25 cellular contexts compared by ENCODE assay signal in genomic region chr15:71889947-71890346, GRCh38.
A peak's percentile ranks its signal among the peaks of the same experiment; 100 is the strongest.
DNase-seq lines count a peak whose midpoint lies in the region; ATAC-seq, FAIRE-seq and TF ChIP-seq lines count a peak whose summit lies in the region.
"Had no signal": no experiment of that assay in that cellular context is flagged by ENCODE, and none has a peak within 500 bp of the region (broad histone marks: within the 10 kb centered on the region; RNA-seq: fewer than 3 reads in every experiment).

No MANE protein-coding gene starts in this region.

- H3K27me3 Mint-ChIP-seq in naive B cell, result no peaks in the 10 kb centered on the region
- H3K27me3 Mint-ChIP-seq: CD4-positive, alpha-beta memory T cell; CD4-positive, CD25-positive, alpha-beta regulatory T cell; CD8-positive, alpha-beta memory T cell had no signal

- H3K27ac ChIP-seq in cardiac muscle cell, result peak overlapping the region; percentile 15
- H3K27ac ChIP-seq: 22Rv1, A549, BLaER1 had no signal

- H3K9me3 Mint-ChIP-seq in naive B cell, result no peaks in the 10 kb centered on the region
- H3K9me3 Mint-ChIP-seq: CD14-positive monocyte; CD4-positive, alpha-beta memory T cell; CD8-positive, alpha-beta memory T cell had no signal

- TF ChIP-seq CTCF in cardiac muscle cell (IDR thresholded peaks at IDR 0.05; ENCODE audit: low read depth, low read length), result no peak
- no peak for TF ChIP-seq CTCF in LNCaP clone FGC (IDR thresholded peaks at IDR 0.05; ENCODE audit: control insufficient read depth, extremely low read depth, insufficient read depth)

- DNase-seq in cardiac muscle cell (ENCODE audit: low read depth in 1 of 2, low spot score in 1 of 2) (no peak), Right ventricle myocardium superior (no peak), LNCaP clone FGC (ENCODE audit: low read depth) (peak; percentile 18), naive B cell (no peak), H54 (ENCODE audit: insufficient read length, low spot score) (no peak)
- DNase-seq: AML-193; C1 segment of cervical spinal cord; CD4-positive, alpha-beta memory T cell; CD4-positive, CD25-positive, alpha-beta regulatory T cell; CD8-positive, alpha-beta memory T cell; COR-L47; DMS 273 treated with DMSO at 0.1 percent for 48 hours; DMS153; DMS53; DMS79; DND-41; EL; GDM1 had no signal

- H3K27me3 ChIP-seq in cardiac muscle cell, result no peaks in the 10 kb centered on the region
- H3K27me3 ChIP-seq: BE2C, BLaER1 had no signal

- H3K4me3 Mint-ChIP-seq in naive B cell, result no peak overlapping the region
- H3K4me3 Mint-ChIP-seq: CD14-positive monocyte; CD4-positive, alpha-beta memory T cell; CD4-positive, CD25-positive, alpha-beta regulatory T cell; CD8-positive, alpha-beta memory T cell had no signal

- peaks cover 0 to 5% (median 4%) of the 10 kb centered on the region in 3 donors for H3K4me1 Mint-ChIP-seq in naive B cell
- H3K4me1 Mint-ChIP-seq: CD14-positive monocyte; CD4-positive, alpha-beta memory T cell; CD8-positive, alpha-beta memory T cell had no signal

- ATAC-seq in Right ventricle myocardium superior (ENCODE audit: poor library complexity) (no peak), naive B cell (ENCODE audit: low read depth in 2 of 2) (no peak), GM18909 (IDR thresholded peaks at IDR 0.05; ENCODE audit: poor library complexity, unreplicated experiment) (no peak)
- ATAC-seq: A549 had no signal

- peak overlapping the region in 4 of 6 donors; percentile 5 to 57 (median 28) for H3K27ac Mint-ChIP-seq in naive B cell
- H3K27ac Mint-ChIP-seq: CD14-positive monocyte; CD4-positive, alpha-beta memory T cell; CD4-positive, CD25-positive, alpha-beta regulatory T cell had no signal

- no peak overlapping the region for H3K4me3 ChIP-seq in cardiac muscle cell
- H3K4me3 ChIP-seq in LNCaP clone FGC (ENCODE audit: low read depth, low read length), result no peak overlapping the region
- H3K4me3 ChIP-seq: A549, BLaER1, GM12878 had no signal

- peaks cover 29% of the 10 kb centered on the region for H3K36me3 ChIP-seq in cardiac muscle cell

- no peaks in the 10 kb centered on the region for H3K9me3 ChIP-seq in cardiac muscle cell (ENCODE audit: low read depth)
- H3K9me3 ChIP-seq: A549, BE2C, BLaER1 had no signal

- H3K36me3 Mint-ChIP-seq in naive B cell, result peaks cover 37 to 47% of the 10 kb centered on the region in 2 donors

- H3K4me1 ChIP-seq in cardiac muscle cell (ENCODE audit: low read depth), result peaks cover 21% of the 10 kb centered on the region
- H3K4me1 ChIP-seq: A549, BLaER1 had no signal

- FAIRE-seq in H54 (lab: Jason Lieb, UNC), result no peak
- FAIRE-seq: A549, GM12878 had no signal

- intact Hi-C loops in Right ventricle myocardium superior (cut with DNase I), result no loop called here

- no peak for TF ChIP-seq POLR2A in H54 (IDR thresholded peaks at IDR 0.05; ENCODE audit: low read depth, low read length)
